In genomic region chr7:39951943-39952194, GRCh38 we compare ENCODE assay signal across 8 cellular contexts. TPM values are rescaled to one million over a fixed set of nuclear protein-coding genes. Genes with fewer than 3 reads are reported as not detected.
DNase-seq lines count a peak whose midpoint lies in the region; ATAC-seq and TF ChIP-seq lines count a peak whose summit lies in the region.

No MANE protein-coding gene starts in this region.

- TF ChIP-seq CTCF in right atrium auricular region (IDR thresholded peaks at IDR 0.05): no peak
- TF ChIP-seq CTCF in mucosa of descending colon (IDR thresholded peaks at IDR 0.05): no peak

- intact Hi-C loops in Right ventricle myocardium inferior (cut with DNase I): loop anchor here (1.0 to 5.0 kb wide), 4 partner anchors 35 to 180 kb away; partner anchors contain the start of gene MPLKIP
- intact Hi-C loops in mucosa of descending colon (cut with DNase I, micrococcal nuclease): no loop called here

- H3K27me3 ChIP-seq in right atrium auricular region: no peaks in the 10 kb centered on the region

- no peaks in the 10 kb centered on the region for H3K9me3 ChIP-seq in right atrium auricular region
- no peaks in the 10 kb centered on the region for H3K9me3 ChIP-seq in mucosa of descending colon

- H3K4me1 ChIP-seq in right atrium auricular region (peaks cover 0 to 47% of the 10 kb centered on the region in 2 donors), mucosa of descending colon (ENCODE audit: low read depth) (peaks cover 36% of the 10 kb centered on the region)

- peak overlapping the region; percentile 91 to 94 for H3K4me3 ChIP-seq in right atrium auricular region
- H3K4me3 ChIP-seq in mucosa of descending colon: peak overlapping the region; percentile 76

- H3K27ac ChIP-seq in right atrium auricular region: peak overlapping the region; percentile 95 to 99
- H3K27ac ChIP-seq in caudate nucleus (ENCODE audit: low read depth, low read length): peak overlapping the region; percentile 94

- no peak for ATAC-seq in Right ventricle myocardium inferior
- ATAC-seq in mucosa of descending colon: no peak
- ATAC-seq in HG02588 (IDR thresholded peaks at IDR 0.05; ENCODE audit: unreplicated experiment): no peak

- DNase-seq in right atrium auricular region (ENCODE audit: low spot score): no peak
- no peak for DNase-seq in Right ventricle myocardium inferior (ENCODE audit: missing footprints)
- no peak for DNase-seq in caudate nucleus (lab: John Stamatoyannopoulos, UW)
- DNase-seq in mucosa of descending colon: no peak
- DNase-seq in NCI-H2081 treated with DMSO at 0.1 percent for 48 hours (lab: John Stamatoyannopoulos, UW): no peak
- no peak for DNase-seq in NCI-H524 (lab: John Stamatoyannopoulos, UW)
- no peak for DNase-seq in central memory CD4-positive, alpha-beta T cell

- H3K36me3 ChIP-seq in right atrium auricular region (no peaks in the 10 kb centered on the region), mucosa of descending colon (ENCODE audit: low read depth) (no peaks in the 10 kb centered on the region)

RNA-seq across cellular contexts. Expression of gene CDK13, which starts 1.8 kb away (rescaled TPM):
- total RNA-seq in right atrium auricular region (10 to 100 TPM; 34.7 to 37.7 TPM), Right ventricle myocardium inferior (22.6 TPM), mucosa of descending colon (10 to 100 TPM; 48.1 to 59.5 (median 57.5) TPM)
